In the genomic region with DNA sequence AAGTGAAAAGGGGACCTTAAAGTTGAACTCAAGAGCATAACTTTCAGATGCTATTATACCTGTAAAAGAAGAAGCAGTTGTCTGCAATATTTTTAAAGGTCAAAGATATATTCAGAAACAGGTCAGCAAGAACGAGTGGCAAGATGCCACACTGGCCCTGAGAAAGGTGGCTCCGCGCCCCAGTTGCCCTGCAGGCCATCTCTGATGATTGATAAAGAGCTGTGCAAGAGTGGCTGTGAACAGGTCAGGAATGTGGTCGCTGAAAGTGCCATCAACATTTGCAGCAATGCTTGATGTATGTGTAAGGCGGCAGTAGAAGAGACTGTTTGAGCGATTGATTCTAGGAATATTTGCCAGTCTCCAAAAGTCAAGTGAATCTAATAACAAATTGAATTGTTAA, we compare ENCODE assay signal across 21 cellular contexts.
"Had no signal": no experiment of that assay in that cellular context is flagged by ENCODE, and none has a peak within 500 bp of the region (broad histone marks: within the 10 kb centered on the region; RNA-seq: fewer than 3 reads in every experiment).

No MANE protein-coding gene starts in this region.

- H3K27ac ChIP-seq: epithelial cell of prostate, esophagus muscularis mucosa, gastroesophageal sphincter, left lung, psoas muscle, suprapubic skin, thyroid gland, uterus had no signal

- H3K9me3 ChIP-seq: esophagus muscularis mucosa, gastroesophageal sphincter, left lung, psoas muscle, suprapubic skin, thyroid gland, uterus had no signal

- ATAC-seq: effector memory CD8-positive, alpha-beta T cell; gastroesophageal sphincter; left lung; natural killer cell treated with Interleukin-12 subunit alpha and Interleukin-12 subunit beta and Interleukin-15 and Interleukin-18, amount 100 ng/mL, for 72 hours; stimulated activated naive CD8-positive, alpha-beta T cell treated with anti-CD3 and anti-CD28 coated beads, Interleukin-15, Interleukin-2, amounts not matched to agents 100 U/mL and 50 U/mL, for 24 hours had no signal

- H3K4me3 ChIP-seq: esophagus muscularis mucosa, gastroesophageal sphincter, left lung, lung, psoas muscle, smooth muscle cell, suprapubic skin, thyroid gland, uterus had no signal

- H3K27me3 ChIP-seq: esophagus muscularis mucosa, gastroesophageal sphincter, left lung, suprapubic skin, thyroid gland, uterus had no signal

- H3K4me1 ChIP-seq: esophagus muscularis mucosa, gastroesophageal sphincter, left lung, suprapubic skin, thyroid gland, uterus had no signal

- H3K36me3 ChIP-seq: esophagus muscularis mucosa, gastroesophageal sphincter, left lung, suprapubic skin, thyroid gland, uterus had no signal

- DNase-seq: cerebellar nuclear complex; effector memory CD8-positive, alpha-beta T cell; hippocampal formation; kidney glomerular epithelial cell; left lung; mesenchymal stem cell; midbrain; occipital lobe; psoas muscle; retina; stimulated activated CD4-positive, alpha-beta T cell treated with anti-CD3 and anti-CD28 coated beads, Interleukin-2, amount 100 ng/mL, for 48 hours; stimulated activated naive CD8-positive, alpha-beta T cell treated with anti-CD3 and anti-CD28 coated beads, Interleukin-15, Interleukin-2, amounts not matched to agents 100 U/mL and 50 U/mL, for 24 hours; thyroid gland; uterus had no signal
